In the genomic region with DNA sequence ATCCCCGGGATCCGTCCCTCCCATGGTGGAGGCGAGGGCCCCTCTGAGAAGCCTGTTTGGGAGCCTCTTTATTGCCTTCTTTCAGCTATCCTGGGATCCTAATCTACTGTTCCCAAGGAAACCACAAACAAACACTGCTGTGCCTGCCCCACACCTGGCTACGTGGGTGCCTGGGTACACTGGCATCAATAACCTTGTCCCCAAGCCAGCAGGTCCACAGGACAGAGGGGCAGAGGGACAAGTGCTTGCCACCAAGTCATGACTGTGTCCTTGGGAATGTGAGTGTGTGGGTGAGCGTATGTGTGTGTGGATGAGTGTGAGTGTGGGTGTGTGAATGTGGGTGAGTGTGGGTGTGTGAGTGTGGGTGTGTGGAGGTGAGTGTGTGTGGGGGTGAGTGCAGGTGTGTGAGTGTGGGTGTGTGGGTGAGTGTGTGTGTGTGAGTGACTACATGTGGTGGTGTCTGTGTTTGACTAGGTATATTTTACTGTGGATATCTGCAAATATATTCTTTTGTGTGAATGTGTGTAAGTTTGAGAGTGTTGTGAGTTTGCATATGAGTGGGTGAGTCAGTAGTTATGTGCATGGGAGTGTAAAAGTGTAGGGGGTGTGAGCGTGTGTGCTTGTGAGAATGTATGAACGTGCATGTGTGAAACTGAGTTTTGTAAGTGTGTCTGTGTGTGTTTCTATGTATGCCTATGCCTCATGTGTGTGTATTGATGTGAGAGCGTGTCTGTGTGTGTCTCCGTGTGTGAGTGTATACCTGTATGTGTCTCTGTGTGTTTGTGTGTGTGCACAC, we compare ENCODE assay signal across 11 cellular contexts.
A peak's percentile ranks its signal among the peaks of the same experiment; 100 is the strongest.
DNase-seq lines count a peak whose midpoint lies in the region; ATAC-seq and TF ChIP-seq lines count a peak whose summit lies in the region.
"Had no signal": no experiment of that assay in that cellular context is flagged by ENCODE, and none has a peak within 500 bp of the region (broad histone marks: within the 10 kb centered on the region; RNA-seq: fewer than 3 reads in every experiment).

No MANE protein-coding gene starts in this region.

- H3K36me3 Mint-ChIP-seq in brain (no peaks in the 10 kb centered on the region), mesothelial cell of epicardium (peaks cover 2% of the 10 kb centered on the region), type B pancreatic cell (peaks cover 12% of the 10 kb centered on the region)

- H3K27me3 Mint-ChIP-seq in brain (no peaks in the 10 kb centered on the region), mesothelial cell of epicardium (ENCODE audit: low read depth) (no peaks in the 10 kb centered on the region), type B pancreatic cell (no peaks in the 10 kb centered on the region)

- peak; percentile 43 for DNase-seq in NCI-H2196 (lab: John Stamatoyannopoulos, UW; ENCODE audit: unreplicated experiment)
- no peak for DNase-seq in NCI-H2196 treated with DMSO at 0.1 percent for 48 hours (lab: John Stamatoyannopoulos, UW; ENCODE audit: unreplicated experiment)
- DNase-seq in mesothelial cell of epicardium (ENCODE audit: low spot score in 2 of 2, unreplicated experiment in 2 of 2): no peak
- peak; percentile 65 for DNase-seq in type B pancreatic cell (ENCODE audit: extremely low spot score, unreplicated experiment)
- no peak for DNase-seq in activated naive CD4-positive, alpha-beta T cell treated with anti-CD3 and anti-CD28 coated beads, Interleukin-2, amount 50 U/mL, for 16 hours
- no peak for DNase-seq in pons (ENCODE audit: low spot score)
- DNase-seq: activated naive CD4-positive, alpha-beta T cell treated with anti-CD3 and anti-CD28 coated beads for 36 hours; effector memory CD4-positive, alpha-beta T cell had no signal

- H3K4me3 Mint-ChIP-seq in brain (no peak overlapping the region), mesothelial cell of epicardium (no peak overlapping the region), type B pancreatic cell (no peak overlapping the region)
- H3K4me3 Mint-ChIP-seq: activated naive CD4-positive, alpha-beta T cell treated with anti-CD3 and anti-CD28 coated beads for 36 hours had no signal

- no peak for TF ChIP-seq CTCF in brain (conservative IDR thresholded peaks at IDR 0.05)
- TF ChIP-seq CTCF in mesothelial cell of epicardium (IDR thresholded peaks at IDR 0.05; ENCODE audit: unreplicated experiment): no peak
- no peak for TF ChIP-seq CTCF in type B pancreatic cell (conservative IDR thresholded peaks at IDR 0.05)

- H3K4me1 Mint-ChIP-seq in brain (peaks cover 82% of the 10 kb centered on the region), mesothelial cell of epicardium (peaks cover 72% of the 10 kb centered on the region), type B pancreatic cell (ENCODE audit: unreplicated experiment) (peaks cover 64% of the 10 kb centered on the region)

- peak overlapping the region in 3 of 5 experiments; percentile 25 to 26 (median 25) for H3K27ac Mint-ChIP-seq in brain
- H3K27ac Mint-ChIP-seq in mesothelial cell of epicardium: peak overlapping the region; percentile 31
- H3K27ac Mint-ChIP-seq in type B pancreatic cell: peak overlapping the region; percentile 73
- H3K27ac Mint-ChIP-seq: activated naive CD4-positive, alpha-beta T cell treated with anti-CD3 and anti-CD28 coated beads for 36 hours had no signal

- no peak for ATAC-seq in HG02970 (IDR thresholded peaks at IDR 0.05; ENCODE audit: low FRiP score, unreplicated experiment)
- ATAC-seq: activated CD4-positive, CD25-positive, alpha-beta regulatory T cell treated with anti-CD3 and anti-CD28 coated beads, Interleukin-2, amount 50 U/mL, for 24 hours had no signal

- H3K9me3 Mint-ChIP-seq in brain: no peaks in the 10 kb centered on the region
- no peaks in the 10 kb centered on the region for H3K9me3 Mint-ChIP-seq in mesothelial cell of epicardium
- no peaks in the 10 kb centered on the region for H3K9me3 Mint-ChIP-seq in type B pancreatic cell
- H3K9me3 Mint-ChIP-seq: activated naive CD4-positive, alpha-beta T cell treated with anti-CD3 and anti-CD28 coated beads for 36 hours had no signal

Comparison
In these comparisons a context has a peak if more than half of its experiments do, and no peak if none do; other contexts are left out.
1. DNase-seq: peak in NCI-H2196 (single experiment) and type B pancreatic cell (single experiment); none in NCI-H2196 treated with DMSO at 0.1 percent for 48 hours (single experiment), mesothelial cell of epicardium (0 of 2), activated naive CD4-positive, alpha-beta T cell treated with anti-CD3 and anti-CD28 coated beads, Interleukin-2, amount 50 U/mL, for 16 hours (single experiment) and pons (single experiment).
2. Peak in every context shown above with its lines, with median percentiles within 50 percentile points of each other: H3K27ac Mint-ChIP-seq.